ENCODE assay signal across 1 cellular context in genomic region chr16:81456523-81457325, GRCh38.
TF ChIP-seq lines count a peak whose summit lies in the region.

No MANE protein-coding gene starts in this region.

TF ChIP-seq in liver, 16 proteins besides CTCF, POLR2A, EP300 and RAD21 (continued from another document):
- peak; percentile 19 to 37 for TF ChIP-seq JUND (IDR thresholded peaks at IDR 0.05)
- no peak for TF ChIP-seq FOXA1 (IDR thresholded peaks at IDR 0.05)
- TF ChIP-seq EGR1 (IDR thresholded peaks at IDR 0.05; ENCODE audit: low read depth in 2 of 2), result no peak
- no peak for TF ChIP-seq ATF3 (IDR thresholded peaks at IDR 0.05)
- TF ChIP-seq MAX (IDR thresholded peaks at IDR 0.05), result peak; percentile 80
TF ChIP-seq in liver: peak in this region for 9.
